13 cellular contexts compared by ENCODE assay signal in genomic region chr5:448061-448765, GRCh38. TPM values are rescaled to one million over a fixed set of nuclear protein-coding genes. Genes with fewer than 3 reads are reported as not detected.
A peak's percentile ranks its signal among the peaks of the same experiment; 100 is the strongest.
DNase-seq lines count a peak whose midpoint lies in the region; ATAC-seq and TF ChIP-seq lines count a peak whose summit lies in the region.
"Had no signal": no experiment of that assay in that cellular context is flagged by ENCODE, and none has a peak within 500 bp of the region (broad histone marks: within the 10 kb centered on the region; RNA-seq: fewer than 3 reads in every experiment).

No MANE protein-coding gene starts in this region.

- TF ChIP-seq POLR2A in prostate gland (IDR thresholded peaks at IDR 0.05): no peak

- H3K36me3 Mint-ChIP-seq in endodermal cell (ENCODE audit: low read depth): peaks cover 68% of the 10 kb centered on the region
- H3K36me3 Mint-ChIP-seq in mesothelial cell of epicardium: peaks cover 62% of the 10 kb centered on the region

- 95 to 99% methylated on average over 18 to 21 of the region's 21 CpGs for WGBS in endodermal cell (ENCODE audit: insufficient coverage in 1 of 2, insufficient read length in 1 of 2), 2 experiments
- WGBS in prostate gland: 83% methylated on average over 21 of the region's 21 CpGs

- H3K4me1 Mint-ChIP-seq in endodermal cell (peaks cover 4% of the 10 kb centered on the region), mesothelial cell of epicardium (peaks cover 11% of the 10 kb centered on the region)

- intact Hi-C loops in prostate gland (cut with DNase I): no loop called here

- H3K36me3 ChIP-seq in endodermal cell (ENCODE audit: control insufficient read depth, insufficient read depth, low read length) (peaks cover 63% of the 10 kb centered on the region), prostate gland (peaks cover 0 to 17% of the 10 kb centered on the region in 2 donors)

- H3K27ac Mint-ChIP-seq in endodermal cell (no peak overlapping the region), mesothelial cell of epicardium (no peak overlapping the region)
- H3K27ac Mint-ChIP-seq: activated CD4-positive, alpha-beta memory T cell treated with anti-CD3 and anti-CD28 coated beads for 36 hours had no signal

- H3K4me3 ChIP-seq in endodermal cell (ENCODE audit: low read length) (no peak overlapping the region), prostate gland (no peak overlapping the region)
- H3K4me3 ChIP-seq: BLaER1, SJSA1 had no signal

- H3K9me3 Mint-ChIP-seq in endodermal cell (peaks cover 6% of the 10 kb centered on the region), mesothelial cell of epicardium (peaks cover 31% of the 10 kb centered on the region)

- no peak overlapping the region for H3K9ac ChIP-seq in endodermal cell (ENCODE audit: extremely low read depth, low read length, poor library complexity, severe bottlenecking)
- H3K9ac ChIP-seq: BLaER1 had no signal

- ATAC-seq in HG02571 (IDR thresholded peaks at IDR 0.05; ENCODE audit: unreplicated experiment) (no peak), GM21619 (IDR thresholded peaks at IDR 0.05; ENCODE audit: unreplicated experiment) (no peak)

- H3K27ac ChIP-seq in endodermal cell (ENCODE audit: low read depth, low read length): no peak overlapping the region
- H3K27ac ChIP-seq in prostate gland: no peak overlapping the region
- H3K27ac ChIP-seq: BLaER1, SJSA1 had no signal

- H3K9me3 ChIP-seq in endodermal cell (ENCODE audit: control insufficient read depth, low read length): peaks cover 13% of the 10 kb centered on the region
- no peaks in the 10 kb centered on the region for H3K9me3 ChIP-seq in prostate gland

- H3K27me3 ChIP-seq in endodermal cell (ENCODE audit: control insufficient read depth, insufficient read depth, low read length, poor library complexity, severe bottlenecking) (no peaks in the 10 kb centered on the region), prostate gland (replicated peaks; ENCODE audit: insufficient read depth) (no peaks in the 10 kb centered on the region)
- H3K27me3 ChIP-seq: BLaER1, SJSA1 had no signal

- H3K27me3 Mint-ChIP-seq in endodermal cell (ENCODE audit: insufficient read depth) (no peaks in the 10 kb centered on the region), mesothelial cell of epicardium (ENCODE audit: low read depth) (no peaks in the 10 kb centered on the region)
- H3K27me3 Mint-ChIP-seq: activated CD4-positive, alpha-beta memory T cell treated with anti-CD3 and anti-CD28 coated beads for 36 hours had no signal

- H3K4me3 Mint-ChIP-seq in endodermal cell: no peak overlapping the region
- no peak overlapping the region for H3K4me3 Mint-ChIP-seq in mesothelial cell of epicardium
- H3K4me3 Mint-ChIP-seq: activated CD4-positive, alpha-beta memory T cell treated with anti-CD3 and anti-CD28 coated beads for 36 hours had no signal

- TF ChIP-seq CTCF in endodermal cell (conservative IDR thresholded peaks at IDR 0.05) (no peak), prostate gland (IDR thresholded peaks at IDR 0.05) (no peak), mesothelial cell of epicardium (IDR thresholded peaks at IDR 0.05; ENCODE audit: unreplicated experiment) (no peak)

- H3K4me1 ChIP-seq in endodermal cell (ENCODE audit: control insufficient read depth, insufficient read depth, low read length) (peaks cover 6% of the 10 kb centered on the region), prostate gland (replicated peaks) (peaks cover 6% of the 10 kb centered on the region)

- DNase-seq in Ammon's horn (ENCODE audit: low spot score) (peak; percentile 86), MV-4-11 (lab: John Stamatoyannopoulos, UW) (peak; percentile 94), endodermal cell (peak; percentile 29), mucosa of gallbladder (ENCODE audit: low spot score) (peak; percentile 55), prostate gland (ENCODE audit: low spot score) (no peak), mesothelial cell of epicardium (ENCODE audit: low spot score in 2 of 2, unreplicated experiment in 2 of 2) (no peak)
- DNase-seq: activated CD4-positive, alpha-beta memory T cell treated with anti-CD3 and anti-CD28 coated beads for 36 hours; amniotic stem cell; NCI-H510A had no signal

RNA-seq across cellular contexts. Expression of gene EXOC3, which starts 5.2 kb away (rescaled TPM):
- 10 to 100 TPM; 38.6 to 53.7 TPM for total RNA-seq in endodermal cell
- polyA plus RNA-seq in endodermal cell (2013, experiment 1 of 2): 41.4 TPM
- polyA plus RNA-seq in endodermal cell (2013, experiment 2 of 2): 38.3 TPM
- total RNA-seq in mucosa of gallbladder: 71.6 TPM
- 10 to 100 TPM; 44.3 to 79.7 TPM for total RNA-seq in prostate gland
- 70.4 to 73.5 TPM (median 71.2 TPM) in 3 replicates for total RNA-seq in mesothelial cell of epicardium

Comparison
In these comparisons a context has a peak if more than half of its experiments do, and no peak if none do; other contexts are left out.
1. DNase-seq: peak in Ammon's horn (single experiment), MV-4-11 (single experiment), endodermal cell (single experiment) and mucosa of gallbladder (single experiment); none in prostate gland (single experiment) and mesothelial cell of epicardium (0 of 2).